ENCODE assay signal across 1 cellular context in genomic region chr19:45508931-45509691, GRCh38.
TF ChIP-seq lines count a peak whose summit lies in the region.

No MANE protein-coding gene starts in this region.

TF ChIP-seq in GM12878, 131 proteins besides CTCF, POLR2A, EP300 and RAD21 (continues in another document):
- TF ChIP-seq TAF1 (IDR thresholded peaks at IDR 0.05; ENCODE audit: borderline replicate concordance, low read depth, low read length) (no peak), CBX5 (IDR thresholded peaks at IDR 0.05; ENCODE audit: low read depth) (no peak), MEF2B (IDR thresholded peaks at IDR 0.05; ENCODE audit: partially characterized antibody, poor library complexity, severe bottlenecking) (peak; percentile 98), ZNF207 (IDR thresholded peaks at IDR 0.05; ENCODE audit: borderline replicate concordance) (peak; percentile 53; the same call in 1 of the 2 replicates), NRF1 (conservative IDR thresholded peaks at IDR 0.05; ENCODE audit: low read depth, low read length) (no peak), SREBF1 (IDR thresholded peaks at IDR 0.05; ENCODE audit: low read length) (no peak), YY1 (IDR thresholded peaks at IDR 0.05; ENCODE audit: low read depth, low read length) (peak; percentile 36; the same call in 1 of the 2 replicates), RCOR1 (conservative IDR thresholded peaks at IDR 0.05; ENCODE audit: low read depth, low read length) (peak; percentile 61; the same call in 1 of the 2 replicates), IKZF1 (conservative IDR thresholded peaks at IDR 0.05) (peak; percentile 98), PML (IDR thresholded peaks at IDR 0.05; ENCODE audit: low read length) (0 out of 2 replicates have a peak, but pooled peaks have one; percentile 16), RB1 (IDR thresholded peaks at IDR 0.05; ENCODE audit: borderline replicate concordance) (peak; percentile 72; the same call in 1 of the 2 replicates), POLR2AphosphoS5 (IDR thresholded peaks at IDR 0.05; ENCODE audit: low read length) (peak; percentile 64), ZBTB11 (CRISPR knock-in tag; IDR thresholded peaks at IDR 0.05) (no peak), EGR1 (IDR thresholded peaks at IDR 0.05; ENCODE audit: borderline replicate concordance in 1 of 2, low read depth in 2 of 2, low read length in 2 of 2) (peak in 1 of 2 experiments; percentile 90; a peak in 2 of 3 replicates), POLR2AphosphoS2 (IDR thresholded peaks at IDR 0.05; ENCODE audit: low read depth, low read length) (0 out of 2 replicates have a peak, but pooled peaks have one; percentile 16), RFX5 (IDR thresholded peaks at IDR 0.05; ENCODE audit: low read depth, low read length) (no peak), GATAD2B (conservative IDR thresholded peaks at IDR 0.05; ENCODE audit: low read depth) (peak; percentile 90), REST (IDR thresholded peaks at IDR 0.05; ENCODE audit: low read depth, low read length) (no peak), BMI1 (IDR thresholded peaks at IDR 0.05; ENCODE audit: borderline replicate concordance) (peak; percentile 12; the same call in 1 of the 2 replicates), TCF3 (IDR thresholded peaks at IDR 0.05; ENCODE audit: borderline replicate concordance, insufficient read depth, low read depth, low read length) (peak; percentile 30; the same call in 1 of the 2 replicates), ASH2L (IDR thresholded peaks at IDR 0.05; ENCODE audit: borderline replicate concordance, low read depth) (no peak), ZNF384 (IDR thresholded peaks at IDR 0.05; ENCODE audit: borderline replicate concordance, low read depth, low read length) (no peak), NR2F1 (conservative IDR thresholded peaks at IDR 0.05) (peak; percentile 99), HDAC6 (IDR thresholded peaks at IDR 0.05; ENCODE audit: unreplicated experiment) (no peak), HDGF (IDR thresholded peaks at IDR 0.05) (peak; percentile 87; the same call in 1 of the 2 replicates), SMC3 (IDR thresholded peaks at IDR 0.05; ENCODE audit: borderline replicate concordance, low read length) (no peak), TBL1XR1 (IDR thresholded peaks at IDR 0.05; ENCODE audit: low read depth, low read length) (peak; percentile 75; the same call in 1 of the 2 replicates), LARP7 (IDR thresholded peaks at IDR 0.05) (peak; percentile 56; the same call in 1 of the 2 replicates), HCFC1 (IDR thresholded peaks at IDR 0.05; ENCODE audit: low read length) (no peak), JUND (IDR thresholded peaks at IDR 0.05; ENCODE audit: low read depth, low read length) (no peak), MLLT1 (IDR thresholded peaks at IDR 0.05) (peak; percentile 51), EZH2 (IDR thresholded peaks at IDR 0.05; ENCODE audit: borderline replicate concordance, control insufficient read depth, low read depth, low read length) (no peak), CHD1 (IDR thresholded peaks at IDR 0.05; ENCODE audit: low read depth, low read length) (no peak), ZNF24 (IDR thresholded peaks at IDR 0.05) (0 out of 2 replicates have a peak, but pooled peaks have one; percentile 19), BCL11A (IDR thresholded peaks at IDR 0.05; ENCODE audit: low read depth, low read length) (0 out of 2 replicates have a peak, but pooled peaks have one; percentile 50), SREBF2 (IDR thresholded peaks at IDR 0.05; ENCODE audit: low read length) (no peak)
- TF ChIP-seq, protein P1, sequence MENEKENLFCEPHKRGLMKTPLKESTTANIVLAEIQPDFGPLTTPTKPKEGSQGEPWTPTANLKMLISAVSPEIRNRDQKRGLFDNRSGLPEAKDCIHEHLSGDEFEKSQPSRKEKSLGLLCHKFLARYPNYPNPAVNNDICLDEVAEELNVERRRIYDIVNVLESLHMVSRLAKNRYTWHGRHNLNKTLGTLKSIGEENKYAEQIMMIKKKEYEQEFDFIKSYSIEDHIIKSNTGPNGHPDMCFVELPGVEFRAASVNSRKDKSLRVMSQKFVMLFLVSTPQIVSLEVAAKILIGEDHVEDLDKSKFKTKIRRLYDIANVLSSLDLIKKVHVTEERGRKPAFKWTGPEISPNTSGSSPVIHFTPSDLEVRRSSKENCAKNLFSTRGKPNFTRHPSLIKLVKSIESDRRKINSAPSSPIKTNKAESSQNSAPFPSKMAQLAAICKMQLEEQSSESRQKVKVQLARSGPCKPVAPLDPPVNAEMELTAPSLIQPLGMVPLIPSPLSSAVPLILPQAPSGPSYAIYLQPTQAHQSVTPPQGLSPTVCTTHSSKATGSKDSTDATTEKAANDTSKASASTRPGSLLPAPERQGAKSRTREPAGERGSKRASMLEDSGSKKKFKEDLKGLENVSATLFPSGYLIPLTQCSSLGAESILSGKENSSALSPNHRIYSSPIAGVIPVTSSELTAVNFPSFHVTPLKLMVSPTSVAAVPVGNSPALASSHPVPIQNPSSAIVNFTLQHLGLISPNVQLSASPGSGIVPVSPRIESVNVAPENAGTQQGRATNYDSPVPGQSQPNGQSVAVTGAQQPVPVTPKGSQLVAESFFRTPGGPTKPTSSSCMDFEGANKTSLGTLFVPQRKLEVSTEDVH (IDR thresholded peaks at IDR 0.05; ENCODE audit: low read depth, partially characterized antibody): no peak
- TF ChIP-seq, protein P2, sequence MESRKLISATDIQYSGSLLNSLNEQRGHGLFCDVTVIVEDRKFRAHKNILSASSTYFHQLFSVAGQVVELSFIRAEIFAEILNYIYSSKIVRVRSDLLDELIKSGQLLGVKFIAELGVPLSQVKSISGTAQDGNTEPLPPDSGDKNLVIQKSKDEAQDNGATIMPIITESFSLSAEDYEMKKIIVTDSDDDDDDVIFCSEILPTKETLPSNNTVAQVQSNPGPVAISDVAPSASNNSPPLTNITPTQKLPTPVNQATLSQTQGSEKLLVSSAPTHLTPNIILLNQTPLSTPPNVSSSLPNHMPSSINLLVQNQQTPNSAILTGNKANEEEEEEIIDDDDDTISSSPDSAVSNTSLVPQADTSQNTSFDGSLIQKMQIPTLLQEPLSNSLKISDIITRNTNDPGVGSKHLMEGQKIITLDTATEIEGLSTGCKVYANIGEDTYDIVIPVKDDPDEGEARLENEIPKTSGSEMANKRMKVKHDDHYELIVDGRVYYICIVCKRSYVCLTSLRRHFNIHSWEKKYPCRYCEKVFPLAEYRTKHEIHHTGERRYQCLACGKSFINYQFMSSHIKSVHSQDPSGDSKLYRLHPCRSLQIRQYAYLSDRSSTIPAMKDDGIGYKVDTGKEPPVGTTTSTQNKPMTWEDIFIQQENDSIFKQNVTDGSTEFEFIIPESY (IDR thresholded peaks at IDR 0.05): no peak
- TF ChIP-seq, protein P3, sequence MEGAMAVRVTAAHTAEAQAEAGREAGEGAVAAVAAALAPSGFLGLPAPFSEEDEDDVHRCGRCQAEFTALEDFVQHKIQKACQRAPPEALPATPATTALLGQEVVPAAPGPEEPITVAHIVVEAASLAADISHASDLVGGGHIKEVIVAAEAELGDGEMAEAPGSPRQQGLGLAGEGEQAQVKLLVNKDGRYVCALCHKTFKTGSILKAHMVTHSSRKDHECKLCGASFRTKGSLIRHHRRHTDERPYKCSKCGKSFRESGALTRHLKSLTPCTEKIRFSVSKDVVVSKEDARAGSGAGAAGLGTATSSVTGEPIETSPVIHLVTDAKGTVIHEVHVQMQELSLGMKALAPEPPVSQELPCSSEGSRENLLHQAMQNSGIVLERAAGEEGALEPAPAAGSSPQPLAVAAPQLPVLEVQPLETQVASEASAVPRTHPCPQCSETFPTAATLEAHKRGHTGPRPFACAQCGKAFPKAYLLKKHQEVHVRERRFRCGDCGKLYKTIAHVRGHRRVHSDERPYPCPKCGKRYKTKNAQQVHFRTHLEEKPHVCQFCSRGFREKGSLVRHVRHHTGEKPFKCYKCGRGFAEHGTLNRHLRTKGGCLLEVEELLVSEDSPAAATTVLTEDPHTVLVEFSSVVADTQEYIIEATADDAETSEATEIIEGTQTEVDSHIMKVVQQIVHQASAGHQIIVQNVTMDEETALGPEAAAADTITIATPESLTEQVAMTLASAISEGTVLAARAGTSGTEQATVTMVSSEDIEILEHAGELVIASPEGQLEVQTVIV (IDR thresholded peaks at IDR 0.05; ENCODE audit: borderline replicate concordance, partially characterized antibody): peak; percentile 9
- TF ChIP-seq, protein P4, sequence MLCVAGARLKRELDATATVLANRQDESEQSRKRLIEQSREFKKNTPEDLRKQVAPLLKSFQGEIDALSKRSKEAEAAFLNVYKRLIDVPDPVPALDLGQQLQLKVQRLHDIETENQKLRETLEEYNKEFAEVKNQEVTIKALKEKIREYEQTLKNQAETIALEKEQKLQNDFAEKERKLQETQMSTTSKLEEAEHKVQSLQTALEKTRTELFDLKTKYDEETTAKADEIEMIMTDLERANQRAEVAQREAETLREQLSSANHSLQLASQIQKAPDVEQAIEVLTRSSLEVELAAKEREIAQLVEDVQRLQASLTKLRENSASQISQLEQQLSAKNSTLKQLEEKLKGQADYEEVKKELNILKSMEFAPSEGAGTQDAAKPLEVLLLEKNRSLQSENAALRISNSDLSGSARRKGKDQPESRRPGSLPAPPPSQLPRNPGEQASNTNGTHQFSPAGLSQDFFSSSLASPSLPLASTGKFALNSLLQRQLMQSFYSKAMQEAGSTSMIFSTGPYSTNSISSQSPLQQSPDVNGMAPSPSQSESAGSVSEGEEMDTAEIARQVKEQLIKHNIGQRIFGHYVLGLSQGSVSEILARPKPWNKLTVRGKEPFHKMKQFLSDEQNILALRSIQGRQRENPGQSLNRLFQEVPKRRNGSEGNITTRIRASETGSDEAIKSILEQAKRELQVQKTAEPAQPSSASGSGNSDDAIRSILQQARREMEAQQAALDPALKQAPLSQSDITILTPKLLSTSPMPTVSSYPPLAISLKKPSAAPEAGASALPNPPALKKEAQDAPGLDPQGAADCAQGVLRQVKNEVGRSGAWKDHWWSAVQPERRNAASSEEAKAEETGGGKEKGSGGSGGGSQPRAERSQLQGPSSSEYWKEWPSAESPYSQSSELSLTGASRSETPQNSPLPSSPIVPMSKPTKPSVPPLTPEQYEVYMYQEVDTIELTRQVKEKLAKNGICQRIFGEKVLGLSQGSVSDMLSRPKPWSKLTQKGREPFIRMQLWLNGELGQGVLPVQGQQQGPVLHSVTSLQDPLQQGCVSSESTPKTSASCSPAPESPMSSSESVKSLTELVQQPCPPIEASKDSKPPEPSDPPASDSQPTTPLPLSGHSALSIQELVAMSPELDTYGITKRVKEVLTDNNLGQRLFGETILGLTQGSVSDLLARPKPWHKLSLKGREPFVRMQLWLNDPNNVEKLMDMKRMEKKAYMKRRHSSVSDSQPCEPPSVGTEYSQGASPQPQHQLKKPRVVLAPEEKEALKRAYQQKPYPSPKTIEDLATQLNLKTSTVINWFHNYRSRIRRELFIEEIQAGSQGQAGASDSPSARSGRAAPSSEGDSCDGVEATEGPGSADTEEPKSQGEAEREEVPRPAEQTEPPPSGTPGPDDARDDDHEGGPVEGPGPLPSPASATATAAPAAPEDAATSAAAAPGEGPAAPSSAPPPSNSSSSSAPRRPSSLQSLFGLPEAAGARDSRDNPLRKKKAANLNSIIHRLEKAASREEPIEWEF (IDR thresholded peaks at IDR 0.05; ENCODE audit: insufficient replicate concordance, low read depth, low read length): no peak
